ENCODE assay signal across 34 cellular contexts in genomic region chr2:159015174-159015573, GRCh38.
"Had no signal": no experiment of that assay in that cellular context is flagged by ENCODE, and none has a peak within 500 bp of the region (broad histone marks: within the 10 kb centered on the region; RNA-seq: fewer than 3 reads in every experiment).

No MANE protein-coding gene starts in this region.

- H3K4me3 ChIP-seq: MG63 had no signal

- H3K9ac ChIP-seq: KMS-11 had no signal

- H3K27ac ChIP-seq: KMS-11 had no signal

- H3K4me2 ChIP-seq: KMS-11 had no signal

- H3K27me3 ChIP-seq: MG63 had no signal

- DNase-seq: Karpas-422, Kasumi-1, MG63, MM.1S, MV-4-11, NCI-H1048, NCI-H1092, NCI-H1092 treated with DMSO at 0.1 percent for 48 hours, NCI-H1105, NCI-H1105 treated with DMSO at 0.1 percent for 48 hours, NCI-H1417, NCI-H1417 treated with DMSO at 0.1 percent for 48 hours, NCI-H1436, NCI-H1436 treated with DMSO at 0.1 percent for 48 hours, NCI-H146, NCI-H1694, NCI-H1694 treated with DMSO at 0.1 percent for 48 hours, NCI-H187, NCI-H187 treated with DMSO at 0.1 percent for 48 hours, NCI-H1930, NCI-H2029, NCI-H2029 treated with DMSO at 0.1 percent for 48 hours, NCI-H2081, NCI-H2081 treated with DMSO at 0.1 percent for 48 hours, NCI-H2107, NCI-H2171, NCI-H2171 treated with DMSO at 0.1 percent for 48 hours, NCI-H2227 treated with DMSO at 0.1 percent for 48 hours, NCI-H226, NCI-H345, NCI-H446, NCI-H446 treated with DMSO at 0.1 percent for 48 hours, NCI-H510A had no signal
